ENCODE assay signal across 21 cellular contexts in genomic region chr16:75478480-75479345, GRCh38. TPM values are rescaled to one million over a fixed set of nuclear protein-coding genes. Genes with fewer than 3 reads are reported as not detected.
"Had no signal": no experiment of that assay in that cellular context is flagged by ENCODE, and none has a peak within 500 bp of the region (broad histone marks: within the 10 kb centered on the region; RNA-seq: fewer than 3 reads in every experiment).

No MANE protein-coding gene starts in this region.

- H3K27ac ChIP-seq: esophagus muscularis mucosa, gastrocnemius medialis, heart right ventricle, ovary, testis, tibial nerve had no signal

- H3K27me3 ChIP-seq: esophagus muscularis mucosa, gastrocnemius medialis, heart right ventricle, ovary, testis, tibial nerve had no signal

- DNase-seq: effector memory CD8-positive, alpha-beta T cell; gastrocnemius medialis; heart right ventricle; kidney glomerular epithelial cell; natural killer cell; ovary; small intestine; stimulated activated CD4-positive, alpha-beta T cell treated with anti-CD3 and anti-CD28 coated beads, Interleukin-4, amount 100 ng/mL, for 1 hour; stimulated activated CD8-positive, alpha-beta memory T cell treated with anti-CD3 and anti-CD28 coated beads, Interleukin-4, amount 100 ng/mL, for 48 hours; testis had no signal

- H3K4me1 ChIP-seq: esophagus muscularis mucosa, heart right ventricle, testis, tibial nerve had no signal

- H3K27ac Mint-ChIP-seq: dendritic cell treated with granulocyte-macrophage colony-stimulating factor and Interleukin-4, amounts not matched to agents 40 ng/mL and 50 ng/mL, for 4 days; effector memory CD8-positive, alpha-beta T cell; natural killer cell; progenitor cell of endocrine pancreas; stimulated activated memory B cell treated with anti-CD40 and anti-IgM and Interleukin-4, amounts not matched to agents 10 μg/mL and 1 μg/mL and 100 μg/mL, for 72 hours; stimulated activated naive CD8-positive, alpha-beta T cell treated with anti-CD3 and anti-CD28 coated beads, Interleukin-15, Interleukin-2, amounts not matched to agents 100 ng/mL and 50 ng/mL, for 24 hours had no signal

- H3K9me3 Mint-ChIP-seq: dendritic cell treated with granulocyte-macrophage colony-stimulating factor and Interleukin-4, amounts not matched to agents 40 ng/mL and 50 ng/mL, for 4 days; effector memory CD8-positive, alpha-beta T cell; natural killer cell; neural crest cell; stimulated activated memory B cell treated with anti-CD40 and anti-IgM and Interleukin-4, amounts not matched to agents 10 μg/mL and 1 μg/mL and 100 μg/mL, for 72 hours; stimulated activated naive CD8-positive, alpha-beta T cell treated with anti-CD3 and anti-CD28 coated beads, Interleukin-15, Interleukin-2, amounts not matched to agents 100 ng/mL and 50 ng/mL, for 24 hours had no signal

- ATAC-seq: effector memory CD8-positive, alpha-beta T cell; gastrocnemius medialis; left lobe of liver; natural killer cell had no signal

- H3K4me3 Mint-ChIP-seq: dendritic cell treated with granulocyte-macrophage colony-stimulating factor and Interleukin-4, amounts not matched to agents 40 ng/mL and 50 ng/mL, for 4 days; effector memory CD8-positive, alpha-beta T cell; natural killer cell; neural crest cell; stimulated activated memory B cell treated with anti-CD40 and anti-IgM and Interleukin-4, amounts not matched to agents 10 μg/mL and 1 μg/mL and 100 μg/mL, for 72 hours; stimulated activated naive CD8-positive, alpha-beta T cell treated with anti-CD3 and anti-CD28 coated beads, Interleukin-15, Interleukin-2, amounts not matched to agents 100 ng/mL and 50 ng/mL, for 24 hours had no signal

- H3K9me3 ChIP-seq: esophagus muscularis mucosa, gastrocnemius medialis, heart right ventricle, ovary, testis, tibial nerve had no signal

- H3K4me1 Mint-ChIP-seq: natural killer cell; neural crest cell; stimulated activated memory B cell treated with anti-CD40 and anti-IgM and Interleukin-4, amounts not matched to agents 10 μg/mL and 1 μg/mL and 100 μg/mL, for 72 hours had no signal

- H3K36me3 ChIP-seq: esophagus muscularis mucosa, gastrocnemius medialis, heart right ventricle, ovary, tibial nerve had no signal

- H3K27me3 Mint-ChIP-seq: progenitor cell of endocrine pancreas had no signal

- H3K4me3 ChIP-seq: esophagus muscularis mucosa, gastrocnemius medialis, heart right ventricle, ovary, tibial nerve had no signal

- H3K36me3 Mint-ChIP-seq: natural killer cell; stimulated activated memory B cell treated with anti-CD40 and anti-IgM and Interleukin-4, amounts not matched to agents 10 μg/mL and 1 μg/mL and 100 μg/mL, for 72 hours had no signal

RNA-seq across cellular contexts. Expression of gene CHST6, which starts 16.5 kb away (rescaled TPM):
- total RNA-seq: natural killer cell, subcutaneous adipose tissue had no signal

RNA-seq across cellular contexts. Expression of gene CHST5, which starts 57.2 kb away (rescaled TPM):
- total RNA-seq: esophagus muscularis mucosa, fibroblast of villous mesenchyme, left lobe of liver, myocyte, natural killer cell had no signal
